ENCODE assay signal across 26 cellular contexts in genomic region chr10:112843623-112844022, GRCh38.
A peak's percentile ranks its signal among the peaks of the same experiment; 100 is the strongest.
DNase-seq lines count a peak whose midpoint lies in the region; ATAC-seq and TF ChIP-seq lines count a peak whose summit lies in the region.
"Had no signal": no experiment of that assay in that cellular context is flagged by ENCODE, and none has a peak within 500 bp of the region (broad histone marks: within the 10 kb centered on the region; RNA-seq: fewer than 3 reads in every experiment).

No MANE protein-coding gene starts in this region.

- no peaks in the 10 kb centered on the region for H3K27me3 ChIP-seq in cardiac muscle cell
- H3K27me3 ChIP-seq in heart right ventricle = no peaks in the 10 kb centered on the region
- no peaks in the 10 kb centered on the region for H3K27me3 ChIP-seq in dorsolateral prefrontal cortex
- H3K27me3 ChIP-seq: foreskin keratinocyte, sigmoid colon had no signal

- peak overlapping the region; percentile 50 for H3K27ac ChIP-seq in cardiac muscle cell
- H3K27ac ChIP-seq in heart right ventricle = no peak overlapping the region
- H3K27ac ChIP-seq in dorsolateral prefrontal cortex = no peak overlapping the region
- H3K27ac ChIP-seq: foreskin keratinocyte, prostate gland, sigmoid colon had no signal

- intact Hi-C loops in heart right ventricle (cut with DNase I) = no loop called here
- intact Hi-C loops in dorsolateral prefrontal cortex (cut with DNase I) = no loop called here

- no peak overlapping the region for H3K4me3 ChIP-seq in cardiac muscle cell
- H3K4me3 ChIP-seq in heart right ventricle = no peak overlapping the region
- H3K4me3 ChIP-seq in fibroblast of villous mesenchyme (ENCODE audit: low read depth, low read length) = no peak overlapping the region
- H3K4me3 ChIP-seq in dorsolateral prefrontal cortex = no peak overlapping the region
- H3K4me3 ChIP-seq: prostate gland, sigmoid colon had no signal

- no peaks in the 10 kb centered on the region for H3K9me3 ChIP-seq in cardiac muscle cell (ENCODE audit: low read depth)
- peaks cover 0 to 40% (median 21%) of the 10 kb centered on the region in 11 donors for H3K9me3 ChIP-seq in heart right ventricle
- H3K9me3 ChIP-seq: prostate gland had no signal

- WGBS in heart right ventricle, 2 donors = 54 to 58% methylated on average over 3 of the region's 3 CpGs

- DNase-seq in cardiac muscle cell (ENCODE audit: low read depth in 1 of 2, low spot score in 1 of 2) = peak; percentile 30 to 49
- DNase-seq in heart right ventricle = no peak
- peak; percentile 19 for DNase-seq in SK-N-DZ (ENCODE audit: low spot score)
- peak; percentile 36 for DNase-seq in fibroblast of villous mesenchyme (ENCODE audit: low read depth)
- no peak for DNase-seq in dorsolateral prefrontal cortex
- no peak for DNase-seq in activated CD4-positive, alpha-beta T cell treated with anti-CD3 and anti-CD28 coated beads, Interleukin-2, amount 50 U/mL, for 1 hour
- no peak for DNase-seq in islet precursor cell
- DNase-seq: 8988T; activated CD4-positive, alpha-beta memory T cell treated with anti-CD3 and anti-CD28 coated beads, Interleukin-2, amount 10 ng/mL, durations not matched to agents 7 days and 5 days; activated CD8-positive, alpha-beta memory T cell treated with anti-CD3 and anti-CD28 coated beads, Interleukin-2, amount 50 U/mL, for 48 hours; activated naive CD4-positive, alpha-beta T cell treated with anti-CD3 and anti-CD28 coated beads, Interleukin-2, amount 10 ng/mL, durations not matched to agents 7 days and 5 days; CD8-positive, alpha-beta memory T cell; DMS153; effector memory CD4-positive, alpha-beta T cell; foreskin keratinocyte; left colon; NCI-H1417 treated with DMSO at 0.1 percent for 48 hours; NCI-H2081; NCI-H2227 treated with DMSO at 0.1 percent for 48 hours; NCI-H748 treated with DMSO at 0.1 percent for 48 hours; PC-3; sigmoid colon; stimulated activated naive CD4-positive, alpha-beta T cell; T-helper 9 cell had no signal

- H3K36me3 ChIP-seq in cardiac muscle cell (no peaks in the 10 kb centered on the region), heart right ventricle (no peaks in the 10 kb centered on the region)
- H3K36me3 ChIP-seq: prostate gland, sigmoid colon had no signal

- ATAC-seq in heart right ventricle (no peak), HG03108 (IDR thresholded peaks at IDR 0.05; ENCODE audit: unreplicated experiment) (no peak)
- ATAC-seq: foreskin keratinocyte, PC-3 had no signal

- H3K4me1 ChIP-seq in cardiac muscle cell (ENCODE audit: low read depth) = peaks cover 11% of the 10 kb centered on the region
- peaks cover 0 to 22% (median 0%) of the 10 kb centered on the region in 9 donors for H3K4me1 ChIP-seq in heart right ventricle
- H3K4me1 ChIP-seq: foreskin keratinocyte, prostate gland had no signal

- TF ChIP-seq CTCF in cardiac muscle cell (IDR thresholded peaks at IDR 0.05; ENCODE audit: low read depth, low read length) = no peak
- TF ChIP-seq CTCF in heart right ventricle (IDR thresholded peaks at IDR 0.05) = no peak
- TF ChIP-seq CTCF in fibroblast of villous mesenchyme (IDR thresholded peaks at IDR 0.05; ENCODE audit: insufficient read depth, low read depth, low read length) = no peak
- no peak for TF ChIP-seq CTCF in dorsolateral prefrontal cortex (IDR thresholded peaks at IDR 0.05 in 54 of 56, conservative IDR thresholded peaks at IDR 0.05 in 2 of 56; ENCODE audit: low read depth in 1 of 56, partially characterized antibody in 56 of 56)

Comparison
In these comparisons a context has a peak if more than half of its experiments do, and no peak if none do; other contexts are left out.
1. DNase-seq: peak in cardiac muscle cell (2 of 2), SK-N-DZ (single experiment) and fibroblast of villous mesenchyme (single experiment); none in heart right ventricle (0 of 2), dorsolateral prefrontal cortex (0 of 10), activated CD4-positive, alpha-beta T cell treated with anti-CD3 and anti-CD28 coated beads, Interleukin-2, amount 50 U/mL, for 1 hour (single experiment) and islet precursor cell (single experiment).